In genomic region chr21:43811262-43812105, GRCh38 we compare ENCODE assay signal across 10 cellular contexts. TPM values are rescaled to one million over a fixed set of nuclear protein-coding genes. Genes with fewer than 3 reads are reported as not detected.
DNase-seq lines count a peak whose midpoint lies in the region; ATAC-seq, FAIRE-seq and TF ChIP-seq lines count a peak whose summit lies in the region.
"Had no signal": no experiment of that assay in that cellular context is flagged by ENCODE, and none has a peak within 500 bp of the region (broad histone marks: within the 10 kb centered on the region; RNA-seq: fewer than 3 reads in every experiment).

No MANE protein-coding gene starts in this region.

- peaks cover 27% of the 10 kb centered on the region for H3K36me3 Mint-ChIP-seq in Calu3 (ENCODE audit: insufficient read depth, unreplicated experiment)
- no peaks in the 10 kb centered on the region for H3K36me3 Mint-ChIP-seq in progenitor cell of endocrine pancreas (ENCODE audit: insufficient read depth)

- H3K4me1 ChIP-seq in H1 (replicated peaks in 1 of 4; ENCODE audit: control insufficient read depth in 3 of 4, insufficient read depth in 4 of 4, low read length in 3 of 4), result peaks cover 0 to 15% (median 12%) of the 10 kb centered on the region in 4 experiments; a peak in 6 of 7 replicates
- H3K4me1 ChIP-seq in psoas muscle, result peaks cover 19% of the 10 kb centered on the region
- peaks cover 4 to 22% (median 18%) of the 10 kb centered on the region in 4 donors for H3K4me1 ChIP-seq in esophagus muscularis mucosa

- H3K27me3 ChIP-seq in H1 (replicated peaks in 1 of 4; ENCODE audit: control insufficient read depth in 3 of 4, extremely low read depth in 1 of 4, insufficient read depth in 3 of 4, low read length in 3 of 4) (no peaks in the 10 kb centered on the region), psoas muscle (ENCODE audit: insufficient read depth in 3 of 3, low read length in 2 of 3) (no peaks in the 10 kb centered on the region), esophagus muscularis mucosa (peaks cover 0 to 7% (median 0%) of the 10 kb centered on the region in 4 donors)

- H3K27ac ChIP-seq in H1 (ENCODE audit: low read depth, low read length), result no peak overlapping the region
- no peak overlapping the region for H3K27ac ChIP-seq in psoas muscle
- no peak overlapping the region for H3K27ac ChIP-seq in esophagus muscularis mucosa (replicated peaks in 1 of 4)

- 0 out of 2 replicates have a peak overlapping the region, but pooled peaks have one; percentile 6 for H2BK12ac ChIP-seq in H1 (ENCODE audit: low read depth, low read length)

- H3K4me1 Mint-ChIP-seq in Calu3 (ENCODE audit: low read depth, unreplicated experiment) (peaks cover 8% of the 10 kb centered on the region), progenitor cell of endocrine pancreas (ENCODE audit: low read depth) (peaks cover 6% of the 10 kb centered on the region)

- intact Hi-C loops in Calu3 (cut with micrococcal nuclease; ENCODE audit: unreplicated experiment), result no loop called here
- intact Hi-C loops in psoas muscle (cut with DNase I), result loop anchor here (2.0 to 10.0 kb wide), 6 partner anchors 51 to 127 kb away; partner anchors contain the start of gene AGPAT3 (in 1 of the 2)
- intact Hi-C loops in head of caudate nucleus (cut with DNase I), result no loop called here
- intact Hi-C loops in esophagus muscularis mucosa (cut with DNase I), result no loop called here

- H2BK15ac ChIP-seq in H1 (ENCODE audit: low read length), result 0 out of 2 replicates have a peak overlapping the region, but pooled peaks have one; percentile 31

- H3K27ac Mint-ChIP-seq in Calu3 (ENCODE audit: unreplicated experiment) (no peak overlapping the region), progenitor cell of endocrine pancreas (no peak overlapping the region)

- peak; percentile 4 to 16 (median 8) for ATAC-seq in psoas muscle

- H3K4ac ChIP-seq in H1 (replicated peaks; ENCODE audit: insufficient read length, low read depth, low read length), result no peak overlapping the region

- peak overlapping the region; percentile 83 for H4K8ac ChIP-seq in H1 (ENCODE audit: extremely low read depth, insufficient read depth, low read length)

- TF ChIP-seq POLR2A in H1 (IDR thresholded peaks at IDR 0.05; ENCODE audit: control extremely low read depth in 1 of 2, low read depth in 2 of 2, low read length in 2 of 2), result no peak
- no peak for TF ChIP-seq POLR2A in esophagus muscularis mucosa (IDR thresholded peaks at IDR 0.05; ENCODE audit: low read depth)

- POLR2A ChIA-PET in H1 (lab: Charles Lee; ENCODE audit: partially characterized antibody), result interaction anchor here (0.8 to 8.4 kb wide), 8 partner anchors 7 to 96 kb away, joined by 3 to 80 read pairs (median 4); partner anchors contain the start of gene RRP1

- H2AK5ac ChIP-seq in H1 (ENCODE audit: low read depth, low read length), result peak overlapping the region; percentile 75; the same call in 1 of the 2 replicates

- no peak for FAIRE-seq in H1 (lab: Jason Lieb, UNC)

- H3K23me2 ChIP-seq in H1 (ENCODE audit: low read depth, low read length), result peaks cover 2% of the 10 kb centered on the region; the same call in 1 of the 2 replicates

- H3K18ac ChIP-seq in H1 (ENCODE audit: extremely low read depth, low read length), result peak overlapping the region; percentile 11; the same call in 1 of the 2 replicates

- H4K91ac ChIP-seq in H1 (replicated peaks; ENCODE audit: insufficient read length, low read length), result peak overlapping the region; percentile 41

- CTCF ChIA-PET in Calu3 (lab: Charles Lee), result interaction anchor here (0.9 to 1.2 kb wide), 2 partner anchors 107 to 127 kb away, joined by 3 read pairs; no protein-coding TSS in a partner anchor
- CTCF ChIA-PET in H1 (lab: Charles Lee; ENCODE audit: partially characterized antibody), result interaction anchor here (0.7 to 2.4 kb wide), 27 partner anchors 9 to 256 kb away, joined by 3 to 15 read pairs (median 4); no protein-coding TSS in a partner anchor

- peak overlapping the region in 1 of 2 experiments; percentile 42; a peak in 1 of 4 replicates for H3K4me2 ChIP-seq in H1 (ENCODE audit: insufficient read depth in 1 of 2, low read depth in 2 of 2, low read length in 2 of 2)

- no peak for TF ChIP-seq CTCF in Calu3 (IDR thresholded peaks at IDR 0.05; ENCODE audit: unreplicated experiment)
- TF ChIP-seq CTCF in H1 (IDR thresholded peaks at IDR 0.05; ENCODE audit: control extremely low read depth in 1 of 3, insufficient read depth in 1 of 3, low read depth in 1 of 3, low read length in 3 of 3), result no peak
- TF ChIP-seq CTCF in psoas muscle (IDR thresholded peaks at IDR 0.05), result no peak
- no peak for TF ChIP-seq CTCF in esophagus muscularis mucosa (IDR thresholded peaks at IDR 0.05)
- no peak for TF ChIP-seq CTCF in progenitor cell of endocrine pancreas (IDR thresholded peaks at IDR 0.05; ENCODE audit: unreplicated experiment)

- H4K20me1 ChIP-seq in H1 (replicated peaks in 1 of 2; ENCODE audit: control insufficient read depth in 1 of 2, insufficient read depth in 2 of 2, low read length in 2 of 2), result peaks cover 0 to 2% of the 10 kb centered on the region in 2 experiments

- H3K36me3 ChIP-seq in H1 (ENCODE audit: control insufficient read depth in 2 of 4, insufficient read depth in 4 of 4, low read length in 3 of 4), result no peaks in the 10 kb centered on the region
- no peaks in the 10 kb centered on the region for H3K36me3 ChIP-seq in psoas muscle (ENCODE audit: insufficient read depth in 1 of 2, low read depth in 1 of 2)
- H3K36me3 ChIP-seq in esophagus muscularis mucosa, result peaks cover 0 to 4% (median under 1%) of the 10 kb centered on the region in 4 donors

- no peak overlapping the region for H3K14ac ChIP-seq in H1 (ENCODE audit: insufficient read length)

- H3K9me3 ChIP-seq in H1 (ENCODE audit: insufficient read depth in 2 of 2, low read depth in 1 of 2, low read length in 1 of 2), result no peaks in the 10 kb centered on the region
- no peaks in the 10 kb centered on the region for H3K9me3 ChIP-seq in psoas muscle
- no peaks in the 10 kb centered on the region for H3K9me3 ChIP-seq in esophagus muscularis mucosa

- H3K56ac ChIP-seq in H1 (replicated peaks; ENCODE audit: insufficient read length, low read depth, low read length), result no peak overlapping the region

- no peak for TF ChIP-seq RAD21 in H1 (IDR thresholded peaks at IDR 0.05 in 1 of 2, conservative IDR thresholded peaks at IDR 0.05 in 1 of 2; ENCODE audit: low read depth in 2 of 2, low read length in 2 of 2)

- TF ChIP-seq EP300 in H1 (IDR thresholded peaks at IDR 0.05; ENCODE audit: borderline replicate concordance in 1 of 2, low read depth in 2 of 2, low read length in 2 of 2) (no peak), esophagus muscularis mucosa (IDR thresholded peaks at IDR 0.05) (no peak)

- H2AFZ ChIP-seq in H1 (ENCODE audit: low read length), result no peak overlapping the region

- peak overlapping the region; percentile 31 for H3K4me3 Mint-ChIP-seq in Calu3 (ENCODE audit: low read depth, unreplicated experiment)
- no peak overlapping the region for H3K4me3 Mint-ChIP-seq in progenitor cell of endocrine pancreas (ENCODE audit: low read depth)
- H3K4me3 Mint-ChIP-seq: activated CD4-positive, alpha-beta T cell treated with anti-CD3 and anti-CD28 coated beads for 36 hours had no signal

- H3K27me3 Mint-ChIP-seq in Calu3 (ENCODE audit: unreplicated experiment), result no peaks in the 10 kb centered on the region
- peaks cover 5% of the 10 kb centered on the region for H3K27me3 Mint-ChIP-seq in progenitor cell of endocrine pancreas
- H3K27me3 Mint-ChIP-seq: activated CD4-positive, alpha-beta T cell treated with anti-CD3 and anti-CD28 coated beads for 36 hours had no signal

- no peak overlapping the region; a peak in 1 of 8 replicates for H3K4me3 ChIP-seq in H1 (ENCODE audit: extremely low read depth in 1 of 4, insufficient read depth in 2 of 4, low read depth in 3 of 4, low read length in 4 of 4)
- H3K4me3 ChIP-seq in psoas muscle, result peak overlapping the region; percentile 39
- H3K4me3 ChIP-seq in esophagus muscularis mucosa, result peak overlapping the region in 2 of 4 donors; percentile 20 to 34

- H3K23ac ChIP-seq in H1 (ENCODE audit: insufficient read length), result no peak overlapping the region

- BruUV-seq in Calu3 (replicated peaks; lab: Mats Ljungman, UMichigan), result no TSS peak

- H2BK120ac ChIP-seq in H1 (replicated peaks; ENCODE audit: low read depth, low read length), result no peak overlapping the region

- no peak overlapping the region for H2BK20ac ChIP-seq in H1 (ENCODE audit: low read length)

- DNase-seq in Calu3 (no peak), NCI-H2171 (lab: John Stamatoyannopoulos, UW) (peak; percentile 30), H1 (ENCODE audit: low read depth in 1 of 2, low spot score in 2 of 2) (no peak), psoas muscle (no peak), NOMO-1 treated with dmso at 0.1 percent for 144 hours (lab: John Stamatoyannopoulos, UW; ENCODE audit: unreplicated experiment) (no peak), head of caudate nucleus (no peak), esophagus muscularis mucosa (ENCODE audit: extremely low spot score) (no peak), progenitor cell of endocrine pancreas (ENCODE audit: low spot score, unreplicated experiment) (no peak)
- DNase-seq: cortex of kidney had no signal

- no peak overlapping the region for H4K5ac ChIP-seq in H1 (ENCODE audit: insufficient read length, low read depth, low read length)

- no peaks in the 10 kb centered on the region for H3K79me2 ChIP-seq in H1 (ENCODE audit: control insufficient read depth in 1 of 2, insufficient read depth in 2 of 2, low read length in 2 of 2)

- 80% methylated on average over 24 of the region's 24 CpGs; no CpG with 5 or more reads in 1 of the 2 experiments for WGBS in H1 (ENCODE audit: extremely low coverage in 1 of 2, insufficient coverage in 1 of 2, insufficient read length in 1 of 2, insufficient replicate concordance in 2 of 2, low coverage in 1 of 2, low lambda C conversion rate in 2 of 2, missing lambda C conversion rate in 1 of 2), 2 experiments
- WGBS in psoas muscle, 3 donors, result 64 to 70% (median 66%) methylated on average over 19 to 24 of the region's 24 CpGs
- WGBS in esophagus muscularis mucosa, result 68% methylated on average over 10 of the region's 24 CpGs

- no peaks in the 10 kb centered on the region for H3K79me1 ChIP-seq in H1 (ENCODE audit: low read depth, low read length)

- H3K9ac ChIP-seq in H1 (replicated peaks in 1 of 4; ENCODE audit: extremely low read depth in 1 of 4, low read depth in 3 of 4, low read length in 3 of 4), result no peak overlapping the region

- H2BK5ac ChIP-seq in H1 (ENCODE audit: low read depth, low read length), result 0 out of 2 replicates have a peak overlapping the region, but pooled peaks have one; percentile 20

- H3K9me3 Mint-ChIP-seq in Calu3 (ENCODE audit: low read depth, unreplicated experiment) (no peaks in the 10 kb centered on the region), progenitor cell of endocrine pancreas (ENCODE audit: low read depth) (no peaks in the 10 kb centered on the region)

RNA-seq across cellular contexts. Expression of gene RRP1, which starts 22.1 kb away (rescaled TPM):
- 37.2 and 49.4 TPM in 2 replicates for total RNA-seq in Calu3 (2022)
- 54.3 and 55.2 TPM in 2 replicates for total RNA-seq in H1 (2021; fragmentation: NEBNext Ultra II Directional; extraction: Animal tissue kit (Norgen Biotek cat#: 25700))
- 11.6 and 22.8 TPM in 2 replicates for polyA plus RNA-seq in H1 (2011; rRNA removed)
- 30.9 TPM for polyA plus RNA-seq in H1 (2011; cell fraction: cytosol; rRNA removed)
- 73.1 TPM for polyA plus RNA-seq in H1 (2011; cell fraction: nucleus; rRNA removed)
- polyA plus RNA-seq in H1 (2012, experiment 1 of 2), result 44.1 to 55.7 TPM (median 49.9 TPM) in 4 replicates
- polyA plus RNA-seq in H1 (2012, experiment 2 of 2), result 36.7 TPM
- polyA plus RNA-seq in H1 (2013, experiment 1 of 2), result 34.0 TPM
- 32.3 TPM for polyA plus RNA-seq in H1 (2013, experiment 2 of 2)
- 23.5 and 28.3 TPM in 2 replicates for polyA minus RNA-seq in H1 (2011; rRNA and poly(A)+ RNA removed)
- 18.1 TPM for polyA minus RNA-seq in H1 (2011; cell fraction: cytosol; rRNA and poly(A)+ RNA removed)
- polyA minus RNA-seq in H1 (2011; cell fraction: nucleus; rRNA and poly(A)+ RNA removed), result 53.8 TPM
- total RNA-seq in psoas muscle, result 10 to 100 TPM in 3 of 4 donors, 1 to 10 TPM in 1; 9.5 to 29.7 (median 19.2) TPM
- polyA plus RNA-seq in psoas muscle, result 10 to 100 TPM; 14.7 to 22.0 (median 16.3) TPM
- total RNA-seq in esophagus muscularis mucosa, result 10 to 100 TPM in 3 of 4 donors, 1 to 10 TPM in 1; 9.1 to 18.9 (median 16.3) TPM
- 30.9 and 32.6 TPM in 2 replicates for total RNA-seq in progenitor cell of endocrine pancreas

RNA-seq across cellular contexts. Expression of gene CSTB, which starts 35.4 kb away (rescaled TPM):
- total RNA-seq in Calu3 (2022), result 105 and 116 TPM in 2 replicates
- total RNA-seq in H1 (2021; fragmentation: NEBNext Ultra II Directional; extraction: Animal tissue kit (Norgen Biotek cat#: 25700)), result 53.8 and 54.5 TPM in 2 replicates
- polyA plus RNA-seq in H1 (2011; rRNA removed), result 63.1 and 64.1 TPM in 2 replicates
- 51.1 TPM for polyA plus RNA-seq in H1 (2011; cell fraction: cytosol; rRNA removed)
- polyA plus RNA-seq in H1 (2011; cell fraction: nucleus; rRNA removed), result 43.7 TPM
- 74.6 to 90.9 TPM (median 78.1 TPM) in 4 replicates for polyA plus RNA-seq in H1 (2012, experiment 1 of 2)
- 68.8 TPM for polyA plus RNA-seq in H1 (2012, experiment 2 of 2)
- 121 TPM for polyA plus RNA-seq in H1 (2013, experiment 1 of 2)
- 128 TPM for polyA plus RNA-seq in H1 (2013, experiment 2 of 2)
- polyA minus RNA-seq in H1 (2011; rRNA and poly(A)+ RNA removed), result 31.5 and 33.0 TPM in 2 replicates
- 17.4 TPM for polyA minus RNA-seq in H1 (2011; cell fraction: cytosol; rRNA and poly(A)+ RNA removed)
- polyA minus RNA-seq in H1 (2011; cell fraction: nucleus; rRNA and poly(A)+ RNA removed), result 15.0 TPM
- total RNA-seq in psoas muscle, result 10 to 100 TPM; 16.0 to 24.8 (median 20.7) TPM
- 10 to 100 TPM; 16.7 to 35.2 (median 25.2) TPM for polyA plus RNA-seq in psoas muscle
- 10 to 100 TPM in 1 of 4 donors, 1 to 10 TPM in 3; 5.0 to 21.1 (median 8.1) TPM for total RNA-seq in esophagus muscularis mucosa
- total RNA-seq in progenitor cell of endocrine pancreas, result 42.0 and 42.6 TPM in 2 replicates

RNA-seq across cellular contexts. Expression of gene AGPAT3, which starts 53.5 kb away (rescaled TPM):
- total RNA-seq in Calu3 (2022) (61.2 and 64.1 TPM in 2 replicates), psoas muscle (100 to 1,000 TPM in 1 of 4 donors, 10 to 100 TPM in 3; 47.9 to 117 (median 64.4) TPM), esophagus muscularis mucosa (10 to 100 TPM; 28.0 to 36.5 (median 32.2) TPM), progenitor cell of endocrine pancreas (50.5 and 55.2 TPM in 2 replicates)
- total RNA-seq in H1 (2021; fragmentation: NEBNext Ultra II Directional; extraction: Animal tissue kit (Norgen Biotek cat#: 25700)), result 5.8 and 5.9 TPM in 2 replicates
- polyA plus RNA-seq in H1 (2011; rRNA removed) (6.7 and 7.3 TPM in 2 replicates), psoas muscle (10 to 100 TPM; 28.4 to 70.0 (median 35.7) TPM)
- polyA plus RNA-seq in H1 (2011; cell fraction: cytosol; rRNA removed), result 5.3 TPM
- polyA plus RNA-seq in H1 (2011; cell fraction: nucleus; rRNA removed), result 8.9 TPM
- 5.0 to 8.9 TPM (median 7.8 TPM) in 4 replicates for polyA plus RNA-seq in H1 (2012, experiment 1 of 2)
- 4.7 TPM for polyA plus RNA-seq in H1 (2012, experiment 2 of 2)
- polyA plus RNA-seq in H1 (2013, experiment 1 of 2), result 7.3 TPM
- polyA plus RNA-seq in H1 (2013, experiment 2 of 2), result 8.3 TPM
- 8.1 and 15.0 TPM in 2 replicates for polyA minus RNA-seq in H1 (2011; rRNA and poly(A)+ RNA removed)
- 8.5 TPM for polyA minus RNA-seq in H1 (2011; cell fraction: cytosol; rRNA and poly(A)+ RNA removed)
- 10.8 TPM for polyA minus RNA-seq in H1 (2011; cell fraction: nucleus; rRNA and poly(A)+ RNA removed)

Comparison
In these comparisons a context has a peak if more than half of its experiments do, and no peak if none do; other contexts are left out.
1. intact Hi-C loops: an anchor here in psoas muscle (2.0 to 10.0 kb wide); none called in Calu3, head of caudate nucleus and esophagus muscularis mucosa.